Comparison of ENCODE assay signal across 1 cellular context in the genomic region with DNA sequence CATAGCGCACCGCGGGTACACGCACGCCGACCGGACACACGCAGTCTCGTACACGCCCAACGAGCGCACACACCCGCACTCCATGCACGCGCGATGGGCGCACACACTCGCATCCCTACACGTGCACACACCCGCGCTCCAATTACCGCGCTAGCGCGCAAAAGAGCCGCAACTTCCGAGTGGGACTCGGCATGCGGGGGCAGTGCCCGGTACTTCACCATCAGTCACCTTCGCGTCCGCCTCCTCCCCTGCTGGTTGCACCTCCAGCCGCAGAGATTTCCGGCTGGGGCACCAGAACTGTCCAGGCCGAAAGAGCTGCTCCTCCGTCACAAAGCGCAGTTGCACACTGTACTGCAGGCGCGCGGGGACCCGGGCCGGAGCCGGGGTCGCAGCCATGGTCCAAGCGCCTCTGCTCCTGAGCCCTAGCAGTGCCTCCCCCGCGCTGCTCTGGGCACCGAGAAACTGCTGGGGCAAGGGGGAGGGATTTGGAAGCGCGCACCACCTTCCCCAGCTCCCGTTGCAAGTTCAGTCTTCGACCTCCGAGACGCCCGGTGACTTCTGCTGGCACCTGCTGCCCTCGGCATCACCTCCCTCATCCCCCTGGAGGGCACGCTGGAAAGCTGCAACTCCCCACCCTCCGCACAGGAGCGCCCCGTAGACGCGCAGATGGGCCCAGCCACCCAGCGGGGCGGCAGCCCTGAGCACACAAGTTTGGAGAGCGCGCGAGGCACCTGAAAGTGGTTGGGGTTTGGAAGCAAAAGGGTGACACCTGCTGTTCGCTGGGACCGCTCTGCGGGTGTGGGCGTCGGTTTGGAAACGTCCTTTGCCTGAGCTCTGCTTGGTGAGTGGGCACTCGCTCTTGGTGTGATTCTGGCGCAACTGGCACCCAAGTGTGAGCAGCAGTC.
TF ChIP-seq lines count a peak whose summit lies in the region.

No MANE protein-coding gene starts in this region.

TF ChIP-seq in HepG2, 621 proteins besides CTCF, POLR2A, EP300 and RAD21 (continued from another document and continues in another):
- TF ChIP-seq, protein P1, sequence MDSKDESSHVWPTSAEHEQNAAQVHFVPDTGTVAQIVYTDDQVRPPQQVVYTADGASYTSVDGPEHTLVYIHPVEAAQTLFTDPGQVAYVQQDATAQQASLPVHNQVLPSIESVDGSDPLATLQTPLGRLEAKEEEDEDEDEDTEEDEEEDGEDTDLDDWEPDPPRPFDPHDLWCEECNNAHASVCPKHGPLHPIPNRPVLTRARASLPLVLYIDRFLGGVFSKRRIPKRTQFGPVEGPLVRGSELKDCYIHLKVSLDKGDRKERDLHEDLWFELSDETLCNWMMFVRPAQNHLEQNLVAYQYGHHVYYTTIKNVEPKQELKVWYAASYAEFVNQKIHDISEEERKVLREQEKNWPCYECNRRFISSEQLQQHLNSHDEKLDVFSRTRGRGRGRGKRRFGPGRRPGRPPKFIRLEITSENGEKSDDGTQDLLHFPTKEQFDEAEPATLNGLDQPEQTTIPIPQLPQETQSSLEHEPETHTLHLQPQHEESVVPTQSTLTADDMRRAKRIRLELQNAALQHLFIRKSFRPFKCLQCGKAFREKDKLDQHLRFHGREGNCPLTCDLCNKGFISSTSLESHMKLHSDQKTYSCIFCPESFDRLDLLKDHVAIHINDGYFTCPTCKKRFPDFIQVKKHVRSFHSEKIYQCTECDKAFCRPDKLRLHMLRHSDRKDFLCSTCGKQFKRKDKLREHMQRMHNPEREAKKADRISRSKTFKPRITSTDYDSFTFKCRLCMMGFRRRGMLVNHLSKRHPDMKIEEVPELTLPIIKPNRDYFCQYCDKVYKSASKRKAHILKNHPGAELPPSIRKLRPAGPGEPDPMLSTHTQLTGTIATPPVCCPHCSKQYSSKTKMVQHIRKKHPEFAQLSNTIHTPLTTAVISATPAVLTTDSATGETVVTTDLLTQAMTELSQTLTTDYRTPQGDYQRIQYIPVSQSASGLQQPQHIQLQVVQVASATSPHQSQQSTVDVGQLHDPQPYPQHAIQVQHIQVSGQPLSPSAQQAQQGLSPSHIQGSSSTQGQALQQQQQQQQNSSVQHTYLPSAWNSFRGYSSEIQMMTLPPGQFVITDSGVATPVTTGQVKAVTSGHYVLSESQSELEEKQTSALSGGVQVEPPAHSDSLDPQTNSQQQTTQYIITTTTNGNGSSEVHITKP (CRISPR knock-in tag; IDR thresholded peaks at IDR 0.05; ENCODE audit: low read depth) = no peak
- TF ChIP-seq POGZ (CRISPR knock-in tag; IDR thresholded peaks at IDR 0.05) (peak; percentile 53; the same call in 1 of the 2 replicates), ERF (CRISPR knock-in tag; IDR thresholded peaks at IDR 0.05) (peak; percentile 38; the same call in 1 of the 2 replicates), ISX (CRISPR knock-in tag; conservative IDR thresholded peaks at IDR 0.05) (no peak), ZNF20 (CRISPR knock-in tag; IDR thresholded peaks at IDR 0.05) (no peak), ZNF138 (CRISPR knock-in tag; IDR thresholded peaks at IDR 0.05; ENCODE audit: low read depth) (no peak), SP4 (CRISPR knock-in tag; IDR thresholded peaks at IDR 0.05) (peak; percentile 36; the same call in 1 of the 2 replicates), SIN3B (IDR thresholded peaks at IDR 0.05; ENCODE audit: low read length) (no peak), HOXD1 (CRISPR knock-in tag; IDR thresholded peaks at IDR 0.05) (no peak), PRMT3 (CRISPR knock-in tag; IDR thresholded peaks at IDR 0.05; ENCODE audit: borderline replicate concordance, low read depth) (no peak), FOSL1 (CRISPR knock-in tag; IDR thresholded peaks at IDR 0.05; ENCODE audit: borderline replicate concordance) (no peak), ATRX (CRISPR knock-in tag; IDR thresholded peaks at IDR 0.05; ENCODE audit: borderline replicate concordance) (no peak), ZBTB20 (CRISPR knock-in tag; IDR thresholded peaks at IDR 0.05; ENCODE audit: borderline replicate concordance, low read depth) (no peak), ZNF552 (CRISPR knock-in tag; IDR thresholded peaks at IDR 0.05; ENCODE audit: borderline replicate concordance) (no peak)
- TF ChIP-seq, protein P2, sequence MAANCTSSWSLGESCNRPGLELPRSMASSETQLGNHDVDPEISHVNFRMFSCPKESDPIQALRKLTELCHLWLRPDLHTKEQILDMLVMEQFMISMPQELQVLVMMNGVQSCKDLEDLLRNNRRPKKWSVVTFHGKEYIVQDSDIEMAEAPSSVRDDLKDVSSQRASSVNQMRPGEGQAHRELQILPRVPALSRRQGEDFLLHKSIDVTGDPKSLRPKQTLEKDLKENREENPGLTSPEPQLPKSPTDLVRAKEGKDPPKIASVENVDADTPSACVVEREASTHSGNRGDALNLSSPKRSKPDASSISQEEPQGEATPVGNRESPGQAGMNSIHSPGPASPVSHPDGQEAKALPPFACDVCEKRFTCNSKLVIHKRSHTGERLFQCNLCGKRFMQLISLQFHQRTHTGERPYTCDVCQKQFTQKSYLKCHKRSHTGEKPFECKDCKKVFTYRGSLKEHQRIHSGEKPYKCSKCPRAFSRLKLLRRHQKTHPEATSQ (CRISPR knock-in tag; IDR thresholded peaks at IDR 0.05; ENCODE audit: borderline replicate concordance) = no peak
- TF ChIP-seq, protein P3, sequence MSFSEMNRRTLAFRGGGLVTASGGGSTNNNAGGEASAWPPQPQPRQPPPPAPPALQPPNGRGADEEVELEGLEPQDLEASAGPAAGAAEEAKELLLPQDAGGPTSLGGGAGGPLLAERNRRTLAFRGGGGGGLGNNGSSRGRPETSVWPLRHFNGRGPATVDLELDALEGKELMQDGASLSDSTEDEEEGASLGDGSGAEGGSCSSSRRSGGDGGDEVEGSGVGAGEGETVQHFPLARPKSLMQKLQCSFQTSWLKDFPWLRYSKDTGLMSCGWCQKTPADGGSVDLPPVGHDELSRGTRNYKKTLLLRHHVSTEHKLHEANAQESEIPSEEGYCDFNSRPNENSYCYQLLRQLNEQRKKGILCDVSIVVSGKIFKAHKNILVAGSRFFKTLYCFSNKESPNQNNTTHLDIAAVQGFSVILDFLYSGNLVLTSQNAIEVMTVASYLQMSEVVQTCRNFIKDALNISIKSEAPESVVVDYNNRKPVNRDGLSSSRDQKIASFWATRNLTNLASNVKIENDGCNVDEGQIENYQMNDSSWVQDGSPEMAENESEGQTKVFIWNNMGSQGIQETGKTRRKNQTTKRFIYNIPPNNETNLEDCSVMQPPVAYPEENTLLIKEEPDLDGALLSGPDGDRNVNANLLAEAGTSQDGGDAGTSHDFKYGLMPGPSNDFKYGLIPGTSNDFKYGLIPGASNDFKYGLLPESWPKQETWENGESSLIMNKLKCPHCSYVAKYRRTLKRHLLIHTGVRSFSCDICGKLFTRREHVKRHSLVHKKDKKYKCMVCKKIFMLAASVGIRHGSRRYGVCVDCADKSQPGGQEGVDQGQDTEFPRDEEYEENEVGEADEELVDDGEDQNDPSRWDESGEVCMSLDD (CRISPR knock-in tag; IDR thresholded peaks at IDR 0.05; ENCODE audit: borderline replicate concordance) = no peak
- TF ChIP-seq, protein P4, sequence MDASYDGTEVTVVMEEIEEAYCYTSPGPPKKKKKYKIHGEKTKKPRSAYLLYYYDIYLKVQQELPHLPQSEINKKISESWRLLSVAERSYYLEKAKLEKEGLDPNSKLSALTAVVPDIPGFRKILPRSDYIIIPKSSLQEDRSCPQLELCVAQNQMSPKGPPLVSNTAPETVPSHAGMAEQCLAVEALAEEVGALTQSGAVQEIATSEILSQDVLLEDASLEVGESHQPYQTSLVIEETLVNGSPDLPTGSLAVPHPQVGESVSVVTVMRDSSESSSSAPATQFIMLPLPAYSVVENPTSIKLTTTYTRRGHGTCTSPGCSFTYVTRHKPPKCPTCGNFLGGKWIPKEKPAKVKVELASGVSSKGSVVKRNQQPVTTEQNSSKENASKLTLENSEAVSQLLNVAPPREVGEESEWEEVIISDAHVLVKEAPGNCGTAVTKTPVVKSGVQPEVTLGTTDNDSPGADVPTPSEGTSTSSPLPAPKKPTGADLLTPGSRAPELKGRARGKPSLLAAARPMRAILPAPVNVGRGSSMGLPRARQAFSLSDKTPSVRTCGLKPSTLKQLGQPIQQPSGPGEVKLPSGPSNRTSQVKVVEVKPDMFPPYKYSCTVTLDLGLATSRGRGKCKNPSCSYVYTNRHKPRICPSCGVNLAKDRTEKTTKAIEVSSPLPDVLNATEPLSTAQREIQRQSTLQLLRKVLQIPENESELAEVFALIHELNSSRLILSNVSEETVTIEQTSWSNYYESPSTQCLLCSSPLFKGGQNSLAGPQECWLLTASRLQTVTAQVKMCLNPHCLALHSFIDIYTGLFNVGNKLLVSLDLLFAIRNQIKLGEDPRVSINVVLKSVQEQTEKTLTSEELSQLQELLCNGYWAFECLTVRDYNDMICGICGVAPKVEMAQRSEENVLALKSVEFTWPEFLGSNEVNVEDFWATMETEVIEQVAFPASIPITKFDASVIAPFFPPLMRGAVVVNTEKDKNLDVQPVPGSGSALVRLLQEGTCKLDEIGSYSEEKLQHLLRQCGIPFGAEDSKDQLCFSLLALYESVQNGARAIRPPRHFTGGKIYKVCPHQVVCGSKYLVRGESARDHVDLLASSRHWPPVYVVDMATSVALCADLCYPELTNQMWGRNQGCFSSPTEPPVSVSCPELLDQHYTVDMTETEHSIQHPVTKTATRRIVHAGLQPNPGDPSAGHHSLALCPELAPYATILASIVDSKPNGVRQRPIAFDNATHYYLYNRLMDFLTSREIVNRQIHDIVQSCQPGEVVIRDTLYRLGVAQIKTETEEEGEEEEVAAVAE (CRISPR knock-in tag; IDR thresholded peaks at IDR 0.05; ENCODE audit: borderline replicate concordance) = no peak
- TF ChIP-seq, protein P5, sequence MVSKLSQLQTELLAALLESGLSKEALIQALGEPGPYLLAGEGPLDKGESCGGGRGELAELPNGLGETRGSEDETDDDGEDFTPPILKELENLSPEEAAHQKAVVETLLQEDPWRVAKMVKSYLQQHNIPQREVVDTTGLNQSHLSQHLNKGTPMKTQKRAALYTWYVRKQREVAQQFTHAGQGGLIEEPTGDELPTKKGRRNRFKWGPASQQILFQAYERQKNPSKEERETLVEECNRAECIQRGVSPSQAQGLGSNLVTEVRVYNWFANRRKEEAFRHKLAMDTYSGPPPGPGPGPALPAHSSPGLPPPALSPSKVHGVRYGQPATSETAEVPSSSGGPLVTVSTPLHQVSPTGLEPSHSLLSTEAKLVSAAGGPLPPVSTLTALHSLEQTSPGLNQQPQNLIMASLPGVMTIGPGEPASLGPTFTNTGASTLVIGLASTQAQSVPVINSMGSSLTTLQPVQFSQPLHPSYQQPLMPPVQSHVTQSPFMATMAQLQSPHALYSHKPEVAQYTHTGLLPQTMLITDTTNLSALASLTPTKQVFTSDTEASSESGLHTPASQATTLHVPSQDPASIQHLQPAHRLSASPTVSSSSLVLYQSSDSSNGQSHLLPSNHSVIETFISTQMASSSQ (IDR thresholded peaks at IDR 0.05; ENCODE audit: low read depth) = no peak
- TF ChIP-seq, protein P5 (CRISPR knock-in tag; IDR thresholded peaks at IDR 0.05; ENCODE audit: borderline replicate concordance) = peak; percentile 56; the same call in 1 of the 2 replicates
- TF ChIP-seq, protein P6, sequence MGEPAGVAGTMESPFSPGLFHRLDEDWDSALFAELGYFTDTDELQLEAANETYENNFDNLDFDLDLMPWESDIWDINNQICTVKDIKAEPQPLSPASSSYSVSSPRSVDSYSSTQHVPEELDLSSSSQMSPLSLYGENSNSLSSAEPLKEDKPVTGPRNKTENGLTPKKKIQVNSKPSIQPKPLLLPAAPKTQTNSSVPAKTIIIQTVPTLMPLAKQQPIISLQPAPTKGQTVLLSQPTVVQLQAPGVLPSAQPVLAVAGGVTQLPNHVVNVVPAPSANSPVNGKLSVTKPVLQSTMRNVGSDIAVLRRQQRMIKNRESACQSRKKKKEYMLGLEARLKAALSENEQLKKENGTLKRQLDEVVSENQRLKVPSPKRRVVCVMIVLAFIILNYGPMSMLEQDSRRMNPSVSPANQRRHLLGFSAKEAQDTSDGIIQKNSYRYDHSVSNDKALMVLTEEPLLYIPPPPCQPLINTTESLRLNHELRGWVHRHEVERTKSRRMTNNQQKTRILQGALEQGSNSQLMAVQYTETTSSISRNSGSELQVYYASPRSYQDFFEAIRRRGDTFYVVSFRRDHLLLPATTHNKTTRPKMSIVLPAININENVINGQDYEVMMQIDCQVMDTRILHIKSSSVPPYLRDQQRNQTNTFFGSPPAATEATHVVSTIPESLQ (CRISPR knock-in tag; conservative IDR thresholded peaks at IDR 0.05) = no peak
- TF ChIP-seq, protein P7, sequence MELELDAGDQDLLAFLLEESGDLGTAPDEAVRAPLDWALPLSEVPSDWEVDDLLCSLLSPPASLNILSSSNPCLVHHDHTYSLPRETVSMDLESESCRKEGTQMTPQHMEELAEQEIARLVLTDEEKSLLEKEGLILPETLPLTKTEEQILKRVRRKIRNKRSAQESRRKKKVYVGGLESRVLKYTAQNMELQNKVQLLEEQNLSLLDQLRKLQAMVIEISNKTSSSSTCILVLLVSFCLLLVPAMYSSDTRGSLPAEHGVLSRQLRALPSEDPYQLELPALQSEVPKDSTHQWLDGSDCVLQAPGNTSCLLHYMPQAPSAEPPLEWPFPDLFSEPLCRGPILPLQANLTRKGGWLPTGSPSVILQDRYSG (CRISPR knock-in tag; IDR thresholded peaks at IDR 0.05) = no peak
- TF ChIP-seq, protein P8, sequence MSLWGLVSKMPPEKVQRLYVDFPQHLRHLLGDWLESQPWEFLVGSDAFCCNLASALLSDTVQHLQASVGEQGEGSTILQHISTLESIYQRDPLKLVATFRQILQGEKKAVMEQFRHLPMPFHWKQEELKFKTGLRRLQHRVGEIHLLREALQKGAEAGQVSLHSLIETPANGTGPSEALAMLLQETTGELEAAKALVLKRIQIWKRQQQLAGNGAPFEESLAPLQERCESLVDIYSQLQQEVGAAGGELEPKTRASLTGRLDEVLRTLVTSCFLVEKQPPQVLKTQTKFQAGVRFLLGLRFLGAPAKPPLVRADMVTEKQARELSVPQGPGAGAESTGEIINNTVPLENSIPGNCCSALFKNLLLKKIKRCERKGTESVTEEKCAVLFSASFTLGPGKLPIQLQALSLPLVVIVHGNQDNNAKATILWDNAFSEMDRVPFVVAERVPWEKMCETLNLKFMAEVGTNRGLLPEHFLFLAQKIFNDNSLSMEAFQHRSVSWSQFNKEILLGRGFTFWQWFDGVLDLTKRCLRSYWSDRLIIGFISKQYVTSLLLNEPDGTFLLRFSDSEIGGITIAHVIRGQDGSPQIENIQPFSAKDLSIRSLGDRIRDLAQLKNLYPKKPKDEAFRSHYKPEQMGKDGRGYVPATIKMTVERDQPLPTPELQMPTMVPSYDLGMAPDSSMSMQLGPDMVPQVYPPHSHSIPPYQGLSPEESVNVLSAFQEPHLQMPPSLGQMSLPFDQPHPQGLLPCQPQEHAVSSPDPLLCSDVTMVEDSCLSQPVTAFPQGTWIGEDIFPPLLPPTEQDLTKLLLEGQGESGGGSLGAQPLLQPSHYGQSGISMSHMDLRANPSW (CRISPR knock-in tag; IDR thresholded peaks at IDR 0.05; ENCODE audit: borderline replicate concordance) = no peak
